In genomic region chr22:46335201-46336118, GRCh38 we compare ENCODE assay signal across 8 cellular contexts. TPM values are rescaled to one million over a fixed set of nuclear protein-coding genes. Genes with fewer than 3 reads are reported as not detected.
DNase-seq lines count a peak whose midpoint lies in the region; ATAC-seq and TF ChIP-seq lines count a peak whose summit lies in the region.

Gene TRMU, plus strand, starts transcription at chr22:46335714. Its CDS starts 51 bp downstream, at chr22:46335765.

- peak within 1 kb of the TSS; percentile 98 for H3K4me3 Mint-ChIP-seq in activated naive CD8-positive, alpha-beta T cell
- peak within 1 kb of the TSS; percentile 88 for H3K4me3 Mint-ChIP-seq in osteocyte (ENCODE audit: unreplicated experiment)

- H3K27ac Mint-ChIP-seq in activated naive CD8-positive, alpha-beta T cell = peak within 1 kb of the TSS; percentile 95
- H3K27ac Mint-ChIP-seq in osteocyte (ENCODE audit: unreplicated experiment) = peak within 1 kb of the TSS; percentile 98

- ATAC-seq in GM21786 (IDR thresholded peaks at IDR 0.05; ENCODE audit: unreplicated experiment) = peak; percentile 77
- peak; percentile 78 for ATAC-seq in thoracic aorta (ENCODE audit: insufficient number of reproducible peaks, low FRiP score, low read depth)

- no peaks in the 10 kb centered on the region for H3K9me3 ChIP-seq in thoracic aorta

- no peak for TF ChIP-seq CTCF in osteocyte (IDR thresholded peaks at IDR 0.05)
- no peak for TF ChIP-seq CTCF in thoracic aorta (IDR thresholded peaks at IDR 0.05)

- H3K4me3 ChIP-seq in thoracic aorta = peak within 1 kb of the TSS; percentile 81

- intact Hi-C loops in head of caudate nucleus (cut with DNase I) = loop anchor here (10.0 kb wide), 1 partner anchor 341 kb away; no protein-coding TSS in a partner anchor

- H3K4me1 Mint-ChIP-seq in activated naive CD8-positive, alpha-beta T cell (ENCODE audit: low read depth) = peaks cover 38% of the 10 kb centered on the region
- peaks cover 14% of the 10 kb centered on the region for H3K4me1 Mint-ChIP-seq in osteocyte (ENCODE audit: unreplicated experiment)

- peaks cover 9% of the 10 kb centered on the region for H3K36me3 Mint-ChIP-seq in activated naive CD8-positive, alpha-beta T cell
- H3K36me3 Mint-ChIP-seq in osteocyte (ENCODE audit: unreplicated experiment) = peaks cover 22% of the 10 kb centered on the region

- H3K27me3 ChIP-seq in thoracic aorta (replicated peaks; ENCODE audit: insufficient read depth) = no peaks in the 10 kb centered on the region

- H3K27me3 Mint-ChIP-seq in activated naive CD8-positive, alpha-beta T cell = no peaks in the 10 kb centered on the region
- H3K27me3 Mint-ChIP-seq in osteocyte (ENCODE audit: unreplicated experiment) = no peaks in the 10 kb centered on the region

- H3K4me1 ChIP-seq in thoracic aorta (ENCODE audit: control insufficient read depth in 1 of 2, low read depth in 2 of 2) = peaks cover 9 to 12% of the 10 kb centered on the region in 2 donors

- peak within 1 kb of the TSS; percentile 83 to 86 for H3K27ac ChIP-seq in thoracic aorta

- no peaks in the 10 kb centered on the region for H3K9me3 Mint-ChIP-seq in activated naive CD8-positive, alpha-beta T cell (ENCODE audit: low read depth)
- H3K9me3 Mint-ChIP-seq in osteocyte (ENCODE audit: unreplicated experiment) = no peaks in the 10 kb centered on the region

- DNase-seq in Daoy (ENCODE audit: low read depth) (peak; percentile 91), LHCN-M2 (ENCODE audit: low read depth) (peak; percentile 82), SKM-1 (lab: John Stamatoyannopoulos, UW; ENCODE audit: unreplicated experiment) (peak; percentile 81), head of caudate nucleus (peak; percentile 49 to 95 (median 87)), osteocyte (ENCODE audit: extremely low spot score, unreplicated experiment) (peak; percentile 94), thoracic aorta (ENCODE audit: low spot score) (no peak)

- H3K36me3 ChIP-seq in thoracic aorta = peaks cover 23% of the 10 kb centered on the region

RNA-seq across cellular contexts. Expression of gene TRMU, which starts in this region (rescaled TPM):
- total RNA-seq in Daoy (2014; rRNA removed; shearing (Covaris generic)) = 60.4 and 77.4 TPM in 2 replicates
- total RNA-seq in LHCN-M2 (2014; rRNA removed) (53.6 and 59.0 TPM in 2 replicates), osteocyte (36.7 and 38.2 TPM in 2 replicates), thoracic aorta (10 to 100 TPM; 30.2 to 45.4 TPM)
- 29.9 TPM for polyA plus RNA-seq in LHCN-M2 (2012)
